In genomic region chr11:235998-236773, GRCh38 we compare ENCODE assay signal across 8 cellular contexts. TPM values are rescaled to one million over a fixed set of nuclear protein-coding genes. Genes with fewer than 3 reads are reported as not detected.
DNase-seq lines count a peak whose midpoint lies in the region; ATAC-seq and TF ChIP-seq lines count a peak whose summit lies in the region.

SIRT3 (minus strand) TSS chr11:236342; CDS start chr11:236328, 14 bp downstream.

- H3K4me3 Mint-ChIP-seq in activated naive CD8-positive, alpha-beta T cell treated with anti-CD3 and anti-CD28 coated beads, Interleukin-2, amount 50 U/mL, for 24 hours, result peak within 1 kb of the TSS; percentile 93

- in situ Hi-C loops in transverse colon (cut with MboI; ENCODE audit: low pct_ligation_motif_present in 1 of 4, low pct_unique_long_range_greater_than_20kb in 1 of 4, low sequenced_read_pairs in 3 of 4), result no loop called here

- TF ChIP-seq CTCF in GM12864 (IDR thresholded peaks at IDR 0.05; ENCODE audit: low read depth, low read length, missing control alignments) (no peak), transverse colon (IDR thresholded peaks at IDR 0.05) (peak in 4 of 5 experiments; percentile 16 to 73 (median 46))

- H3K27me3 Mint-ChIP-seq in activated naive CD8-positive, alpha-beta T cell treated with anti-CD3 and anti-CD28 coated beads, Interleukin-2, amount 50 U/mL, for 24 hours, result no peaks in the 10 kb centered on the region

- H3K4me1 ChIP-seq in transverse colon, result peaks cover 17 to 28% (median 19%) of the 10 kb centered on the region in 4 donors

- H3K4me3 ChIP-seq in GM12864 (ENCODE audit: low read depth, low read length) (peak within 1 kb of the TSS; percentile 92), transverse colon (peak within 1 kb of the TSS; percentile 68 to 100 (median 92))

- no peaks in the 10 kb centered on the region for H3K9me3 Mint-ChIP-seq in activated naive CD8-positive, alpha-beta T cell treated with anti-CD3 and anti-CD28 coated beads, Interleukin-2, amount 50 U/mL, for 24 hours

- H3K9me3 ChIP-seq in transverse colon, result no peaks in the 10 kb centered on the region

- peak within 1 kb of the TSS; percentile 94 to 99 (median 98) for H3K27ac ChIP-seq in transverse colon

- WGBS in transverse colon (ENCODE audit: low coverage in 1 of 2), 2 donors, result 0 to 1% methylated on average over 3 to 22 of the region's 69 CpGs

- peaks cover 0 to 5% (median 0%) of the 10 kb centered on the region in 4 donors for H3K36me3 ChIP-seq in transverse colon

- TF ChIP-seq POLR2A in transverse colon (IDR thresholded peaks at IDR 0.05), result peak; percentile 88

- DNase-seq in GM12864 (ENCODE audit: low read depth), result no peak
- peak; percentile 85 for DNase-seq in NCI-H1092 treated with DMSO at 0.1 percent for 48 hours (lab: John Stamatoyannopoulos, UW)
- peak; percentile 85 for DNase-seq in T follicular helper cell (ENCODE audit: low read depth)
- DNase-seq in activated naive CD8-positive, alpha-beta T cell treated with anti-CD3 and anti-CD28 coated beads, Interleukin-2, amount 50 U/mL, for 24 hours, result peak; percentile 77
- peak; percentile 95 for DNase-seq in cardiac septum (ENCODE audit: low spot score)
- peak; percentile 74 for DNase-seq in pons (ENCODE audit: low spot score)
- DNase-seq in transverse colon, result peak; percentile 92

- ATAC-seq in HG02588 (IDR thresholded peaks at IDR 0.05; ENCODE audit: unreplicated experiment), result peak; percentile 70
- ATAC-seq in activated naive CD8-positive, alpha-beta T cell treated with anti-CD3 and anti-CD28 coated beads, Interleukin-2, amount 50 U/mL, for 24 hours, result peak; percentile 79

- H3K4me1 Mint-ChIP-seq in activated naive CD8-positive, alpha-beta T cell treated with anti-CD3 and anti-CD28 coated beads, Interleukin-2, amount 50 U/mL, for 24 hours, result peaks cover 45% of the 10 kb centered on the region

- peaks cover 28% of the 10 kb centered on the region for H3K36me3 Mint-ChIP-seq in activated naive CD8-positive, alpha-beta T cell treated with anti-CD3 and anti-CD28 coated beads, Interleukin-2, amount 50 U/mL, for 24 hours (ENCODE audit: low read depth)

- intact Hi-C loops in cardiac septum (cut with DNase I), result loop anchor here (1.0 to 10.0 kb wide), 2 partner anchors 28 to 269 kb away; partner anchors contain the start of gene RNH1
- intact Hi-C loops in transverse colon (cut with DNase I; ENCODE audit: low total_unique reads), result no loop called here

- peak within 1 kb of the TSS; percentile 97 for H3K27ac Mint-ChIP-seq in activated naive CD8-positive, alpha-beta T cell treated with anti-CD3 and anti-CD28 coated beads, Interleukin-2, amount 50 U/mL, for 24 hours

- no peaks in the 10 kb centered on the region for H3K27me3 ChIP-seq in transverse colon

- no peak for TF ChIP-seq EP300 in transverse colon (IDR thresholded peaks at IDR 0.05; ENCODE audit: low read depth)

RNA-seq across cellular contexts. Expression of gene SIRT3, which starts in this region (rescaled TPM):
- total RNA-seq in cardiac septum (27.0 TPM), transverse colon (10 to 100 TPM in 3 of 4 donors, 1 to 10 TPM in 1; 7.2 to 27.9 (median 20.6) TPM)
